In genomic region chr20:59149678-59150504, GRCh38 we compare ENCODE assay signal across 10 cellular contexts. TPM values are rescaled to one million over a fixed set of nuclear protein-coding genes. Genes with fewer than 3 reads are reported as not detected.
DNase-seq lines count a peak whose midpoint lies in the region; ATAC-seq and TF ChIP-seq lines count a peak whose summit lies in the region.
"Had no signal": no experiment of that assay in that cellular context is flagged by ENCODE, and none has a peak within 500 bp of the region (broad histone marks: within the 10 kb centered on the region; RNA-seq: fewer than 3 reads in every experiment).

No MANE protein-coding gene starts in this region.

- H3K36me3 Mint-ChIP-seq in CD8-positive, alpha-beta memory T cell, result peaks cover 7 to 17% (median 11%) of the 10 kb centered on the region in 3 donors
- no peaks in the 10 kb centered on the region for H3K36me3 Mint-ChIP-seq in activated naive CD8-positive, alpha-beta T cell treated with anti-CD3 and anti-CD28 coated beads, Interleukin-2, amount 10 ng/mL, durations not matched to agents 7 days and 5 days

- H3K9me3 Mint-ChIP-seq in CD8-positive, alpha-beta memory T cell, result no peaks in the 10 kb centered on the region
- H3K9me3 Mint-ChIP-seq in activated naive CD8-positive, alpha-beta T cell treated with anti-CD3 and anti-CD28 coated beads, Interleukin-2, amount 10 ng/mL, durations not matched to agents 7 days and 5 days, result no peaks in the 10 kb centered on the region

- peak overlapping the region; percentile 94 to 100 (median 100) for H3K27ac Mint-ChIP-seq in CD8-positive, alpha-beta memory T cell
- H3K27ac Mint-ChIP-seq in activated naive CD8-positive, alpha-beta T cell treated with anti-CD3 and anti-CD28 coated beads, Interleukin-2, amount 10 ng/mL, durations not matched to agents 7 days and 5 days, result peak overlapping the region; percentile 87

- peak overlapping the region; percentile 36 for H3K4me3 ChIP-seq in CD8-positive, alpha-beta memory T cell (ENCODE audit: low read length)
- no peak overlapping the region for H3K4me3 ChIP-seq in skin epidermis
- no peak overlapping the region for H3K4me3 ChIP-seq in foreskin fibroblast (ENCODE audit: low read depth in 1 of 2, low read length in 2 of 2)
- H3K4me3 ChIP-seq: coronary artery had no signal

- peak; percentile 78 for ATAC-seq in activated naive CD8-positive, alpha-beta T cell treated with anti-CD3 and anti-CD28 coated beads, Interleukin-2, amount 10 ng/mL, durations not matched to agents 7 days and 5 days (ENCODE audit: low read depth)
- ATAC-seq: HCT116 had no signal

- H3K27me3 Mint-ChIP-seq in CD8-positive, alpha-beta memory T cell, result peaks cover 0 to 1% of the 10 kb centered on the region in 2 donors
- H3K27me3 Mint-ChIP-seq in activated naive CD8-positive, alpha-beta T cell treated with anti-CD3 and anti-CD28 coated beads, Interleukin-2, amount 10 ng/mL, durations not matched to agents 7 days and 5 days, result peaks cover 6% of the 10 kb centered on the region

- POLR2A ChIA-PET in CD8-positive, alpha-beta memory T cell (lab: Charles Lee), result interaction anchor here (1.0 to 1.8 kb wide), 6 partner anchors 9 to 27 kb away, joined by 3 to 5 read pairs (median 4); partner anchors contain the start of gene ZNF831
- POLR2A ChIA-PET in activated naive CD8-positive, alpha-beta T cell treated with anti-CD3 and anti-CD28 coated beads, Interleukin-2, amount 10 ng/mL, durations not matched to agents 7 days and 5 days (lab: Charles Lee), result interaction anchor here (1.0 to 2.0 kb wide), 3 partner anchors 10 to 18 kb away, joined by 3 to 7 read pairs (median 3); partner anchors contain the start of gene ZNF831

- peaks cover 91 to 98% (median 95%) of the 10 kb centered on the region in 3 donors for H3K4me1 Mint-ChIP-seq in CD8-positive, alpha-beta memory T cell
- H3K4me1 Mint-ChIP-seq in activated naive CD8-positive, alpha-beta T cell treated with anti-CD3 and anti-CD28 coated beads, Interleukin-2, amount 10 ng/mL, durations not matched to agents 7 days and 5 days, result peaks cover 71% of the 10 kb centered on the region

- no peaks in the 10 kb centered on the region for H3K36me3 ChIP-seq in CD8-positive, alpha-beta memory T cell (ENCODE audit: insufficient read depth, low read length)

- peak; percentile 60 to 92 (median 90) for DNase-seq in CD8-positive, alpha-beta memory T cell
- peak; percentile 26 to 96 (median 74) for DNase-seq in T-helper 2 cell
- peak; percentile 75 for DNase-seq in activated naive CD8-positive, alpha-beta T cell treated with anti-CD3 and anti-CD28 coated beads, Interleukin-2, amount 10 ng/mL, durations not matched to agents 7 days and 5 days
- no peak for DNase-seq in SIG-M5 treated with dmso at 0.1 percent for 504 hours (lab: John Stamatoyannopoulos, UW; ENCODE audit: unreplicated experiment)
- no peak for DNase-seq in substantia nigra (lab: John Stamatoyannopoulos, UW)
- DNase-seq in foreskin fibroblast, result no peak
- DNase-seq in NCI-H1694 treated with DMSO at 0.1 percent for 48 hours (lab: John Stamatoyannopoulos, UW), result no peak

- no peaks in the 10 kb centered on the region for H3K9me3 ChIP-seq in CD8-positive, alpha-beta memory T cell (ENCODE audit: low read length)

- peaks cover 97% of the 10 kb centered on the region for H3K4me1 ChIP-seq in CD8-positive, alpha-beta memory T cell (ENCODE audit: insufficient read depth, low read length)

- TF ChIP-seq CTCF in foreskin fibroblast (IDR thresholded peaks at IDR 0.05; ENCODE audit: low read depth, low read length), result no peak

- peak overlapping the region; percentile 71 to 93 (median 77) for H3K4me3 Mint-ChIP-seq in CD8-positive, alpha-beta memory T cell
- H3K4me3 Mint-ChIP-seq in activated naive CD8-positive, alpha-beta T cell treated with anti-CD3 and anti-CD28 coated beads, Interleukin-2, amount 10 ng/mL, durations not matched to agents 7 days and 5 days, result peak overlapping the region; percentile 74

- H3K27ac ChIP-seq in CD8-positive, alpha-beta memory T cell (ENCODE audit: low read depth, low read length), result peak overlapping the region; percentile 86
- H3K27ac ChIP-seq in skin epidermis, result peak overlapping the region in 18 of 21 experiments; percentile 3 to 90 (median 72)
- no peak overlapping the region for H3K27ac ChIP-seq in substantia nigra (ENCODE audit: low read depth, low read length, poor library complexity, severe bottlenecking)

- H3K27me3 ChIP-seq in CD8-positive, alpha-beta memory T cell (ENCODE audit: insufficient read depth, low read length, poor library complexity, severe bottlenecking), result no peaks in the 10 kb centered on the region

- CTCF ChIA-PET in CD8-positive, alpha-beta memory T cell (lab: Charles Lee), result interaction anchor here (1.0 kb wide), 2 partner anchors 9 to 14 kb away, joined by 3 read pairs; partner anchors contain the start of gene ZNF831

RNA-seq across cellular contexts. Expression of gene ZNF831, which starts 13.7 kb away (rescaled TPM):
- 1 to 10 TPM; 6.4 to 6.9 TPM for total RNA-seq in CD8-positive, alpha-beta memory T cell
- polyA plus RNA-seq in CD8-positive, alpha-beta memory T cell, result 12.1 TPM
- 10 to 100 TPM; 15.9 to 16.3 TPM for total RNA-seq in activated naive CD8-positive, alpha-beta T cell treated with anti-CD3 and anti-CD28 coated beads, Interleukin-2, amount 10 ng/mL, durations not matched to agents 7 days and 5 days

Comparison
In these comparisons a context has a peak if more than half of its experiments do, and no peak if none do; other contexts are left out.
1. DNase-seq: peak in CD8-positive, alpha-beta memory T cell (5 of 5), T-helper 2 cell (5 of 5) and activated naive CD8-positive, alpha-beta T cell treated with anti-CD3 and anti-CD28 coated beads, Interleukin-2, amount 10 ng/mL, durations not matched to agents 7 days and 5 days (single experiment); none in SIG-M5 treated with dmso at 0.1 percent for 504 hours (single experiment), substantia nigra (0 of 49), foreskin fibroblast (0 of 2) and NCI-H1694 treated with DMSO at 0.1 percent for 48 hours (single experiment).